In genomic region chr9:113912816-113913215, GRCh38 we compare ENCODE assay signal across 1 cellular context.
TF ChIP-seq lines count a peak whose summit lies in the region.

No MANE protein-coding gene starts in this region.

TF ChIP-seq in WTC11, 78 proteins besides CTCF, POLR2A, EP300 and RAD21 (continued from another document):
- TF ChIP-seq MLX (CRISPR knock-in tag; IDR thresholded peaks at IDR 0.05) (no peak), ZNF416 (CRISPR knock-in tag; IDR thresholded peaks at IDR 0.05) (no peak), CDX4 (CRISPR knock-in tag; IDR thresholded peaks at IDR 0.05; ENCODE audit: borderline replicate concordance) (no peak)
